Comparison of ENCODE assay signal across 16 cellular contexts in genomic region chr10:3365630-3366029, GRCh38.
DNase-seq lines count a peak whose midpoint lies in the region; FAIRE-seq and TF ChIP-seq lines count a peak whose summit lies in the region.
"Had no signal": no experiment of that assay in that cellular context is flagged by ENCODE, and none has a peak within 500 bp of the region (broad histone marks: within the 10 kb centered on the region; RNA-seq: fewer than 3 reads in every experiment).

No MANE protein-coding gene starts in this region.

- H3K27me3 ChIP-seq in small intestine (ENCODE audit: control insufficient read depth in 2 of 2, insufficient read depth in 2 of 2, low read length in 2 of 2) = no peaks in the 10 kb centered on the region
- H3K27me3 ChIP-seq in effector memory CD4-positive, alpha-beta T cell (replicated peaks; ENCODE audit: control insufficient read depth, insufficient read depth, low read length, poor library complexity, severe bottlenecking) = no peaks in the 10 kb centered on the region
- H3K27me3 ChIP-seq: stomach had no signal

- H3K27ac ChIP-seq in small intestine (ENCODE audit: low read depth in 1 of 2, low read length in 1 of 2) = no peak overlapping the region
- no peak overlapping the region for H3K27ac ChIP-seq in effector memory CD4-positive, alpha-beta T cell (ENCODE audit: insufficient read depth, low read length, poor library complexity, severe bottlenecking)
- H3K27ac ChIP-seq: C4-2B had no signal

- H3K36me3 Mint-ChIP-seq in endothelial cell (ENCODE audit: low read depth, unreplicated experiment) = peaks cover 8% of the 10 kb centered on the region
- H3K36me3 Mint-ChIP-seq: activated naive CD8-positive, alpha-beta T cell treated with anti-CD3 and anti-CD28 coated beads, Interleukin-2, amount 10 ng/mL, durations not matched to agents 7 days and 5 days had no signal

- H3K27ac Mint-ChIP-seq in endothelial cell (ENCODE audit: unreplicated experiment) = no peak overlapping the region
- H3K27ac Mint-ChIP-seq: activated naive CD8-positive, alpha-beta T cell treated with anti-CD3 and anti-CD28 coated beads, Interleukin-2, amount 10 ng/mL, durations not matched to agents 7 days and 5 days had no signal

- DNase-seq in NCI-H1092 (lab: John Stamatoyannopoulos, UW) = peak; percentile 63
- peak; percentile 88 for DNase-seq in NCI-H345 (lab: John Stamatoyannopoulos, UW)
- DNase-seq in dermis microvascular lymphatic vessel endothelial cell (ENCODE audit: low read depth in 2 of 2) = peak; percentile 82 to 91
- peak; percentile 13 for DNase-seq in small intestine
- DNase-seq in stimulated activated CD4-positive, alpha-beta T cell treated with anti-CD3 and anti-CD28 coated beads, Interleukin-4, amount 100 ng/mL, for 1 hour = no peak
- no peak for DNase-seq in endothelial cell (ENCODE audit: low spot score)
- no peak for DNase-seq in effector memory CD4-positive, alpha-beta T cell
- DNase-seq: activated naive CD8-positive, alpha-beta T cell treated with anti-CD3 and anti-CD28 coated beads, Interleukin-2, amount 10 ng/mL, durations not matched to agents 7 days and 5 days; central memory CD4-positive, alpha-beta T cell; nucleus accumbens; stomach had no signal

- no peak for TF ChIP-seq CTCF in endothelial cell (IDR thresholded peaks at IDR 0.05; ENCODE audit: unreplicated experiment)

- H3K9me3 Mint-ChIP-seq in endothelial cell (ENCODE audit: unreplicated experiment) = peaks cover 7% of the 10 kb centered on the region

- H3K36me3 ChIP-seq in small intestine (ENCODE audit: control insufficient read depth in 2 of 2, insufficient read depth in 2 of 2, low read length in 2 of 2) = no peaks in the 10 kb centered on the region
- no peaks in the 10 kb centered on the region for H3K36me3 ChIP-seq in effector memory CD4-positive, alpha-beta T cell (ENCODE audit: control insufficient read depth, insufficient read depth, low read length)
- H3K36me3 ChIP-seq: stomach had no signal

- WGBS in small intestine, 3 donors = 7 to 56% (median 32%) methylated on average over 7 of the region's 7 CpGs

- H3K4me1 Mint-ChIP-seq in endothelial cell (ENCODE audit: unreplicated experiment) = peaks cover 2% of the 10 kb centered on the region
- H3K4me1 Mint-ChIP-seq: activated naive CD8-positive, alpha-beta T cell treated with anti-CD3 and anti-CD28 coated beads, Interleukin-2, amount 10 ng/mL, durations not matched to agents 7 days and 5 days had no signal

- no peaks in the 10 kb centered on the region for H3K9me3 ChIP-seq in small intestine (ENCODE audit: control insufficient read depth, low read depth)
- H3K9me3 ChIP-seq in effector memory CD4-positive, alpha-beta T cell (ENCODE audit: control insufficient read depth, low read length) = no peaks in the 10 kb centered on the region

- H3K4me3 ChIP-seq in small intestine (ENCODE audit: low read depth in 1 of 2, low read length in 2 of 2) = no peak overlapping the region
- no peak overlapping the region for H3K4me3 ChIP-seq in effector memory CD4-positive, alpha-beta T cell (ENCODE audit: insufficient read depth, low read depth, low read length, poor library complexity, severe bottlenecking)
- H3K4me3 ChIP-seq: smooth muscle cell had no signal

- FAIRE-seq in small intestine (lab: Jason Lieb, UNC) = no peak
- FAIRE-seq: G401.6, GM18507, H1 had no signal

- H3K4me3 Mint-ChIP-seq in endothelial cell (ENCODE audit: unreplicated experiment) = no peak overlapping the region
- H3K4me3 Mint-ChIP-seq: activated naive CD8-positive, alpha-beta T cell treated with anti-CD3 and anti-CD28 coated beads, Interleukin-2, amount 10 ng/mL, durations not matched to agents 7 days and 5 days had no signal

- H3K4me1 ChIP-seq in small intestine (ENCODE audit: control insufficient read depth in 2 of 2, insufficient read depth in 1 of 2, low read depth in 1 of 2, low read length in 1 of 2) = peaks cover 0 to 3% of the 10 kb centered on the region in 2 donors
- no peaks in the 10 kb centered on the region for H3K4me1 ChIP-seq in effector memory CD4-positive, alpha-beta T cell (ENCODE audit: control insufficient read depth, insufficient read depth, low read length, poor library complexity, severe bottlenecking)
- H3K4me1 ChIP-seq: stomach had no signal

- H3K27me3 Mint-ChIP-seq in endothelial cell (ENCODE audit: unreplicated experiment) = no peaks in the 10 kb centered on the region

Comparison
In these comparisons a context has a peak if more than half of its experiments do, and no peak if none do; other contexts are left out.
1. DNase-seq: peak in NCI-H1092 (single experiment), NCI-H345 (single experiment), dermis microvascular lymphatic vessel endothelial cell (2 of 2) and small intestine (single experiment); none in stimulated activated CD4-positive, alpha-beta T cell treated with anti-CD3 and anti-CD28 coated beads, Interleukin-4, amount 100 ng/mL, for 1 hour (single experiment), endothelial cell (single experiment) and effector memory CD4-positive, alpha-beta T cell (0 of 3).